In genomic region chr18:11851156-11852047, GRCh38 we compare ENCODE assay signal across 8 cellular contexts. TPM values are rescaled to one million over a fixed set of nuclear protein-coding genes. Genes with fewer than 3 reads are reported as not detected.
A peak's percentile ranks its signal among the peaks of the same experiment; 100 is the strongest.
DNase-seq lines count a peak whose midpoint lies in the region; ATAC-seq and TF ChIP-seq lines count a peak whose summit lies in the region.

Gene CHMP1B, plus strand, starts transcription at chr18:11851413. Its CDS starts 99 bp downstream, at chr18:11851512.

- CTCF ChIA-PET in WTC11 (lab: Charles Lee), result interaction anchor here (0.9 kb wide), 1 partner anchor 118 kb away, joined by 3 read pairs; no protein-coding TSS in a partner anchor

- POLR2A ChIA-PET in WTC11 (lab: Charles Lee), result no interaction called here

- peak within 1 kb of the TSS; percentile 98 for H3K4me3 ChIP-seq in cardiac fibroblast (replicated peaks in 1 of 2; ENCODE audit: low read depth in 2 of 2, low read length in 2 of 2)

- H3K36me3 Mint-ChIP-seq in WTC11, result peaks cover 2% of the 10 kb centered on the region; the same call in 1 of the 2 replicates

- TF ChIP-seq CTCF in WTC11 (IDR thresholded peaks at IDR 0.05) (no peak), cardiac fibroblast (IDR thresholded peaks at IDR 0.05; ENCODE audit: low read depth, low read length) (no peak)

- DNase-seq in ACHN, result peak; percentile 93
- peak; percentile 93 for DNase-seq in NCI-H2227 treated with DMSO at 0.1 percent for 48 hours (lab: John Stamatoyannopoulos, UW)
- peak; percentile 99 for DNase-seq in WTC11 (ENCODE audit: low spot score)
- DNase-seq in cardiac fibroblast (ENCODE audit: low read depth in 2 of 2), result peak; percentile 98
- DNase-seq in iPS-NIHi7 (ENCODE audit: extremely low spot score), result peak; percentile 95
- peak; percentile 95 for DNase-seq in smooth muscle cell of the brain vasculature (ENCODE audit: low read depth, low spot score)

- H3K27ac Mint-ChIP-seq in WTC11, result peak within 1 kb of the TSS; percentile 100

- no peaks in the 10 kb centered on the region for H3K9me3 Mint-ChIP-seq in WTC11

- H3K27me3 Mint-ChIP-seq in WTC11 (ENCODE audit: low read depth), result no peaks in the 10 kb centered on the region

- peaks cover 32% of the 10 kb centered on the region for H3K4me1 Mint-ChIP-seq in WTC11

- in situ Hi-C loops in ACHN (cut with HindIII; ENCODE audit: low pct_ligation_motif_present, low pct_unique_long_range_greater_than_20kb, low sequenced_read_pairs), result no loop called here

- H3K4me3 Mint-ChIP-seq in WTC11, result peak within 1 kb of the TSS; percentile 100

- ATAC-seq in GM18873 (IDR thresholded peaks at IDR 0.05; ENCODE audit: low FRiP score, unreplicated experiment) (peak; percentile 87), HG03139 (IDR thresholded peaks at IDR 0.05; ENCODE audit: unreplicated experiment) (peak; percentile 93), WTC11 (peak; percentile 96)

TF ChIP-seq in WTC11, 78 proteins besides CTCF, POLR2A, EP300 and RAD21 (continues in another document):
- TF ChIP-seq, protein P1, sequence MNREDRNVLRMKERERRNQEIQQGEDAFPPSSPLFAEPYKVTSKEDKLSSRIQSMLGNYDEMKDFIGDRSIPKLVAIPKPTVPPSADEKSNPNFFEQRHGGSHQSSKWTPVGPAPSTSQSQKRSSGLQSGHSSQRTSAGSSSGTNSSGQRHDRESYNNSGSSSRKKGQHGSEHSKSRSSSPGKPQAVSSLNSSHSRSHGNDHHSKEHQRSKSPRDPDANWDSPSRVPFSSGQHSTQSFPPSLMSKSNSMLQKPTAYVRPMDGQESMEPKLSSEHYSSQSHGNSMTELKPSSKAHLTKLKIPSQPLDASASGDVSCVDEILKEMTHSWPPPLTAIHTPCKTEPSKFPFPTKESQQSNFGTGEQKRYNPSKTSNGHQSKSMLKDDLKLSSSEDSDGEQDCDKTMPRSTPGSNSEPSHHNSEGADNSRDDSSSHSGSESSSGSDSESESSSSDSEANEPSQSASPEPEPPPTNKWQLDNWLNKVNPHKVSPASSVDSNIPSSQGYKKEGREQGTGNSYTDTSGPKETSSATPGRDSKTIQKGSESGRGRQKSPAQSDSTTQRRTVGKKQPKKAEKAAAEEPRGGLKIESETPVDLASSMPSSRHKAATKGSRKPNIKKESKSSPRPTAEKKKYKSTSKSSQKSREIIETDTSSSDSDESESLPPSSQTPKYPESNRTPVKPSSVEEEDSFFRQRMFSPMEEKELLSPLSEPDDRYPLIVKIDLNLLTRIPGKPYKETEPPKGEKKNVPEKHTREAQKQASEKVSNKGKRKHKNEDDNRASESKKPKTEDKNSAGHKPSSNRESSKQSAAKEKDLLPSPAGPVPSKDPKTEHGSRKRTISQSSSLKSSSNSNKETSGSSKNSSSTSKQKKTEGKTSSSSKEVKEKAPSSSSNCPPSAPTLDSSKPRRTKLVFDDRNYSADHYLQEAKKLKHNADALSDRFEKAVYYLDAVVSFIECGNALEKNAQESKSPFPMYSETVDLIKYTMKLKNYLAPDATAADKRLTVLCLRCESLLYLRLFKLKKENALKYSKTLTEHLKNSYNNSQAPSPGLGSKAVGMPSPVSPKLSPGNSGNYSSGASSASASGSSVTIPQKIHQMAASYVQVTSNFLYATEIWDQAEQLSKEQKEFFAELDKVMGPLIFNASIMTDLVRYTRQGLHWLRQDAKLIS (CRISPR knock-in tag; IDR thresholded peaks at IDR 0.05; ENCODE audit: borderline replicate concordance), result 0 out of 2 replicates have a peak, but pooled peaks have one; percentile 35
- TF ChIP-seq FOXK1 (CRISPR knock-in tag; IDR thresholded peaks at IDR 0.05) (peak; percentile 100), CREB1 (CRISPR knock-in tag; IDR thresholded peaks at IDR 0.05) (peak; percentile 64; the same call in 1 of the 2 replicates), ZNF232 (CRISPR knock-in tag; IDR thresholded peaks at IDR 0.05) (peak; percentile 90), TEAD1 (CRISPR knock-in tag; IDR thresholded peaks at IDR 0.05) (peak; percentile 54; the same call in 1 of the 2 replicates), ATF1 (CRISPR knock-in tag; IDR thresholded peaks at IDR 0.05) (peak; percentile 92; the same call in 1 of the 2 replicates), TEAD4 (CRISPR knock-in tag; IDR thresholded peaks at IDR 0.05) (no peak), GTF2I (CRISPR knock-in tag; conservative IDR thresholded peaks at IDR 0.05) (no peak), SP1 (CRISPR knock-in tag; conservative IDR thresholded peaks at IDR 0.05) (peak; percentile 97), MAX (CRISPR knock-in tag; IDR thresholded peaks at IDR 0.05) (peak; percentile 70), HMGXB4 (CRISPR knock-in tag; IDR thresholded peaks at IDR 0.05) (peak; percentile 55; the same call in 1 of the 2 replicates), USF1 (CRISPR knock-in tag; IDR thresholded peaks at IDR 0.05) (no peak), GABPB1 (CRISPR knock-in tag; IDR thresholded peaks at IDR 0.05) (no peak; the same call in 1 of the 2 replicates), CBFB (CRISPR knock-in tag; IDR thresholded peaks at IDR 0.05; ENCODE audit: low read depth) (0 out of 2 replicates have a peak, but pooled peaks have one; percentile 74), SMAD3 (CRISPR knock-in tag; IDR thresholded peaks at IDR 0.05; ENCODE audit: borderline replicate concordance) (0 out of 2 replicates have a peak, but pooled peaks have one; percentile 40), ZNF138 (CRISPR knock-in tag; conservative IDR thresholded peaks at IDR 0.05) (no peak)
- TF ChIP-seq, protein P2, sequence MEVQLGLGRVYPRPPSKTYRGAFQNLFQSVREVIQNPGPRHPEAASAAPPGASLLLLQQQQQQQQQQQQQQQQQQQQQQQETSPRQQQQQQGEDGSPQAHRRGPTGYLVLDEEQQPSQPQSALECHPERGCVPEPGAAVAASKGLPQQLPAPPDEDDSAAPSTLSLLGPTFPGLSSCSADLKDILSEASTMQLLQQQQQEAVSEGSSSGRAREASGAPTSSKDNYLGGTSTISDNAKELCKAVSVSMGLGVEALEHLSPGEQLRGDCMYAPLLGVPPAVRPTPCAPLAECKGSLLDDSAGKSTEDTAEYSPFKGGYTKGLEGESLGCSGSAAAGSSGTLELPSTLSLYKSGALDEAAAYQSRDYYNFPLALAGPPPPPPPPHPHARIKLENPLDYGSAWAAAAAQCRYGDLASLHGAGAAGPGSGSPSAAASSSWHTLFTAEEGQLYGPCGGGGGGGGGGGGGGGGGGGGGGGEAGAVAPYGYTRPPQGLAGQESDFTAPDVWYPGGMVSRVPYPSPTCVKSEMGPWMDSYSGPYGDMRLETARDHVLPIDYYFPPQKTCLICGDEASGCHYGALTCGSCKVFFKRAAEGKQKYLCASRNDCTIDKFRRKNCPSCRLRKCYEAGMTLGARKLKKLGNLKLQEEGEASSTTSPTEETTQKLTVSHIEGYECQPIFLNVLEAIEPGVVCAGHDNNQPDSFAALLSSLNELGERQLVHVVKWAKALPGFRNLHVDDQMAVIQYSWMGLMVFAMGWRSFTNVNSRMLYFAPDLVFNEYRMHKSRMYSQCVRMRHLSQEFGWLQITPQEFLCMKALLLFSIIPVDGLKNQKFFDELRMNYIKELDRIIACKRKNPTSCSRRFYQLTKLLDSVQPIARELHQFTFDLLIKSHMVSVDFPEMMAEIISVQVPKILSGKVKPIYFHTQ (CRISPR knock-in tag; IDR thresholded peaks at IDR 0.05), result no peak
- TF ChIP-seq, protein P3, sequence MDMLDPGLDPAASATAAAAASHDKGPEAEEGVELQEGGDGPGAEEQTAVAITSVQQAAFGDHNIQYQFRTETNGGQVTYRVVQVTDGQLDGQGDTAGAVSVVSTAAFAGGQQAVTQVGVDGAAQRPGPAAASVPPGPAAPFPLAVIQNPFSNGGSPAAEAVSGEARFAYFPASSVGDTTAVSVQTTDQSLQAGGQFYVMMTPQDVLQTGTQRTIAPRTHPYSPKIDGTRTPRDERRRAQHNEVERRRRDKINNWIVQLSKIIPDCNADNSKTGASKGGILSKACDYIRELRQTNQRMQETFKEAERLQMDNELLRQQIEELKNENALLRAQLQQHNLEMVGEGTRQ (CRISPR knock-in tag; IDR thresholded peaks at IDR 0.05), result 0 out of 2 replicates have a peak, but pooled peaks have one; percentile 27

RNA-seq across cellular contexts. Expression of gene CHMP1B, which starts in this region (rescaled TPM):
- 34.1 to 37.2 TPM (median 35.5 TPM) in 3 replicates for total RNA-seq in WTC11 (2021)

Comparison
In these comparisons a context has a peak if more than half of its experiments do, and no peak if none do; other contexts are left out.
1. Peak in every context shown above with its lines: DNase-seq, ATAC-seq and H3K4me3 ChIP-seq.